Comparison of ENCODE assay signal across 24 cellular contexts in the genomic region with DNA sequence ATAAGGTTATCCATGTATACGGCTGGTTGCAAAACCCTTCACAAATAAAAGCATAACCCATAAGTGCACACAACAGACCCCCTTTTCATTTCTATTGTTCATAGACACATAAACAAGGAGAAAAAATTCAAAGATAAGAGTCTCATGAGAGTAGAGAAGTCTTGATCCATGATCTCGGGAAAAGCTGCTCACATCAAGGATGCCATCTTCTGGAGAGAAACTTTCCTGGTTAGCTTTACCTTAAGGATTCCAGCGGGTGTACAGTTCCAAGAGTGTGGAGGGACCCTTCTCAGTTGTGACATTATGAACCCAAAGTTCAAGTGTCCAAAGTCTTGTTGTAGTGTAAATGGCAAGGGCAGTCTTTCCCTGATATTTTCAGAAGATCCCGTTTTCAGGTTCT.
DNase-seq lines count a peak whose midpoint lies in the region; ATAC-seq and TF ChIP-seq lines count a peak whose summit lies in the region.
"Had no signal": no experiment of that assay in that cellular context is flagged by ENCODE, and none has a peak within 500 bp of the region (broad histone marks: within the 10 kb centered on the region; RNA-seq: fewer than 3 reads in every experiment).

No MANE protein-coding gene starts in this region.

- H2BK5ac ChIP-seq in IMR-90 (ENCODE audit: low read depth, low read length, poor library complexity, severe bottlenecking): no peak overlapping the region

- no TSS peak for BruUV-seq in IMR-90 (replicated peaks; lab: Mats Ljungman, UMichigan)

- TF ChIP-seq CTCF in AG09319 (IDR thresholded peaks at IDR 0.05; ENCODE audit: low read depth, low read length) (peak; percentile 17), IMR-90 (conservative IDR thresholded peaks at IDR 0.05; ENCODE audit: low read depth, low read length) (no peak), chondrocyte (IDR thresholded peaks at IDR 0.05) (peak; percentile 57), fibroblast of the aortic adventitia (IDR thresholded peaks at IDR 0.05; ENCODE audit: insufficient read depth, low read length) (peak; percentile 9)

- H2AK9ac ChIP-seq in IMR-90 (replicated peaks; ENCODE audit: low read depth, low read length, poor library complexity): no peak overlapping the region

- H3K27me3 Mint-ChIP-seq in chondrocyte (ENCODE audit: low read depth): no peaks in the 10 kb centered on the region
- peaks cover 8% of the 10 kb centered on the region for H3K27me3 Mint-ChIP-seq in activated T-helper 2 cell treated with anti-CD3 and anti-CD28 coated beads, Interferon-gamma antibody, Interleukin-2, Interleukin-4, amounts not matched to agents 10 μg/mL and 5 μg/mL and 100 μg/mL, durations not matched to agents 14 hours and 24 hours and 36 hours (ENCODE audit: low read depth)
- H3K27me3 Mint-ChIP-seq: B cell had no signal

- peaks cover 2% of the 10 kb centered on the region for H3K36me3 Mint-ChIP-seq in chondrocyte (ENCODE audit: low read depth)
- H3K36me3 Mint-ChIP-seq in activated T-helper 2 cell treated with anti-CD3 and anti-CD28 coated beads, Interferon-gamma antibody, Interleukin-2, Interleukin-4, amounts not matched to agents 10 μg/mL and 5 μg/mL and 100 μg/mL, durations not matched to agents 14 hours and 24 hours and 36 hours (ENCODE audit: low read depth): no peaks in the 10 kb centered on the region
- H3K36me3 Mint-ChIP-seq: CD4-positive, CD25-positive, alpha-beta regulatory T cell had no signal

- no peaks in the 10 kb centered on the region for H3K27me3 ChIP-seq in IMR-90 (ENCODE audit: control insufficient read depth, insufficient read depth, low read length)
- H3K27me3 ChIP-seq: SJCRH30 had no signal

- no peak overlapping the region for H4K91ac ChIP-seq in IMR-90 (ENCODE audit: insufficient read depth, low read depth, low read length)

- no peak overlapping the region for H3K27ac ChIP-seq in IMR-90 (ENCODE audit: insufficient read depth, low read length)
- H3K27ac ChIP-seq: PC-9, SJCRH30 had no signal

- H2AK5ac ChIP-seq in IMR-90 (ENCODE audit: low read depth, low read length): peak overlapping the region; percentile 28; the same call in 1 of the 2 replicates

- H3K79me1 ChIP-seq in IMR-90 (ENCODE audit: low read depth in 1 of 2, low read length in 2 of 2): no peaks in the 10 kb centered on the region

- no peak overlapping the region for H3K9ac ChIP-seq in IMR-90 (ENCODE audit: low read depth, low read length)

- no peak overlapping the region for H2BK120ac ChIP-seq in IMR-90 (ENCODE audit: low read depth, low read length)

- CTCF ChIA-PET in IMR-90 (lab: Yijun Ruan, JAX): interaction anchor here (0.6 kb wide), 2 partner anchors 554 to 1522 kb away, joined by 3 to 5 read pairs; no protein-coding TSS in a partner anchor

- in situ Hi-C loops in IMR-90 (cut with MboI; ENCODE audit: low sequenced_read_pairs): no loop called here

- H3K4me3 ChIP-seq in IMR-90 (ENCODE audit: insufficient read depth, low read depth, low read length): no peak overlapping the region
- H3K4me3 ChIP-seq in fibroblast of the aortic adventitia (ENCODE audit: low read depth, low read length): no peak overlapping the region
- H3K4me3 ChIP-seq: PC-9, SJCRH30 had no signal

- H3K14ac ChIP-seq in IMR-90 (replicated peaks; ENCODE audit: low read depth, low read length): no peak overlapping the region

- no peak overlapping the region for H3K4me2 ChIP-seq in IMR-90 (ENCODE audit: low read depth, low read length)
- H3K4me2 ChIP-seq: PC-9 had no signal

- no peaks in the 10 kb centered on the region for H3K4me1 Mint-ChIP-seq in chondrocyte (ENCODE audit: low read depth)
- H3K4me1 Mint-ChIP-seq in activated T-helper 2 cell treated with anti-CD3 and anti-CD28 coated beads, Interferon-gamma antibody, Interleukin-2, Interleukin-4, amounts not matched to agents 10 μg/mL and 5 μg/mL and 100 μg/mL, durations not matched to agents 14 hours and 24 hours and 36 hours (ENCODE audit: low read depth): no peaks in the 10 kb centered on the region
- H3K4me1 Mint-ChIP-seq: B cell; CD4-positive, CD25-positive, alpha-beta regulatory T cell had no signal

- no peak for TF ChIP-seq POLR2A in IMR-90 (IDR thresholded peaks at IDR 0.05; ENCODE audit: low read depth, low read length)

- no peaks in the 10 kb centered on the region for H3K36me3 ChIP-seq in IMR-90 (ENCODE audit: control insufficient read depth, insufficient read depth, low read length)
- H3K36me3 ChIP-seq: SJCRH30 had no signal

- no peak overlapping the region for H3K27ac Mint-ChIP-seq in chondrocyte (ENCODE audit: unreplicated experiment)
- H3K27ac Mint-ChIP-seq in activated T-helper 2 cell treated with anti-CD3 and anti-CD28 coated beads, Interferon-gamma antibody, Interleukin-2, Interleukin-4, amounts not matched to agents 10 μg/mL and 5 μg/mL and 100 μg/mL, durations not matched to agents 14 hours and 24 hours and 36 hours: no peak overlapping the region
- H3K27ac Mint-ChIP-seq: B cell; CD4-positive, CD25-positive, alpha-beta regulatory T cell had no signal

- DNase-seq in AG09319 (ENCODE audit: extremely low read depth, low read depth) (no peak), IMR-90 (no peak), chondrocyte (ENCODE audit: low spot score) (no peak), fibroblast of the aortic adventitia (ENCODE audit: low read depth) (no peak), NCI-H2171 treated with DMSO at 0.1 percent for 48 hours (lab: John Stamatoyannopoulos, UW) (no peak)
- no peak for DNase-seq in effector CD4-positive, alpha-beta T cell
- no peak for DNase-seq in activated T-helper 2 cell treated with anti-CD3 and anti-CD28 coated beads, Interferon-gamma antibody, Interleukin-2, Interleukin-4, amounts not matched to agents 10 μg/mL and 5 μg/mL and 100 μg/mL, durations not matched to agents 14 hours and 24 hours and 36 hours (ENCODE audit: low spot score)
- DNase-seq: CD4-positive, CD25-positive, alpha-beta regulatory T cell; COR-L47; DMS 273 treated with DMSO at 0.1 percent for 48 hours; DND-41; GDM1; H7; KBM-7; MV-4-11; NCI-H1694 treated with DMSO at 0.1 percent for 48 hours; NCI-H2107; NCI-H2227 treated with DMSO at 0.1 percent for 48 hours; NCI-H510A treated with DMSO at 0.1 percent for 48 hours; NCI-H82; SJCRH30 had no signal

- intact Hi-C loops in IMR-90 (cut with micrococcal nuclease): loop anchor here (5.0 to 10.0 kb wide), 2 partner anchors 101 to 241 kb away; no protein-coding TSS in a partner anchor
- intact Hi-C loops in activated T-helper 2 cell treated with anti-CD3 and anti-CD28 coated beads, Interferon-gamma antibody, Interleukin-2, Interleukin-4, amounts not matched to agents 10 μg/mL and 5 μg/mL and 100 μg/mL, durations not matched to agents 14 hours and 24 hours and 36 hours (cut with micrococcal nuclease): no loop called here

- H3K23ac ChIP-seq in IMR-90 (ENCODE audit: low read depth, low read length): no peak overlapping the region

- H2AFZ ChIP-seq in IMR-90 (replicated peaks; ENCODE audit: low read length, poor library complexity): no peak overlapping the region
- H2AFZ ChIP-seq: PC-9 had no signal

- peak overlapping the region; percentile 36; the same call in 1 of the 3 replicates for H2BK15ac ChIP-seq in IMR-90 (ENCODE audit: low read depth, low read length)

- H3K56ac ChIP-seq in IMR-90 (ENCODE audit: extremely low read depth, insufficient read depth, low read length): no peak overlapping the region

- H4K20me1 ChIP-seq in IMR-90 (ENCODE audit: insufficient read depth, low read length): no peaks in the 10 kb centered on the region

- peak overlapping the region; percentile 45; the same call in 1 of the 2 replicates for H2BK20ac ChIP-seq in IMR-90 (ENCODE audit: low read depth, low read length)

- no peak overlapping the region for H3K18ac ChIP-seq in IMR-90 (ENCODE audit: low read depth, low read length)

- no peak for TF ChIP-seq RAD21 in IMR-90 (IDR thresholded peaks at IDR 0.05; ENCODE audit: low read length)

- no peak overlapping the region for H4K5ac ChIP-seq in IMR-90 (ENCODE audit: low read depth, low read length)

- 60% methylated on average over 1 of the region's 4 CpGs; no CpG with 5 or more reads in 1 of the 2 experiments for WGBS in IMR-90 (ENCODE audit: extremely low coverage in 2 of 2, insufficient read length in 1 of 2), 2 experiments

- dilution Hi-C loops in IMR-90 (cut with HindIII; ENCODE audit: low sequenced_read_pairs, unreplicated experiment): no loop called here

- no peaks in the 10 kb centered on the region for H3K9me3 ChIP-seq in IMR-90 (ENCODE audit: control insufficient read depth, insufficient read depth, low read length)

- no peak overlapping the region for H4K8ac ChIP-seq in IMR-90 (ENCODE audit: low read depth in 2 of 2, low read length in 2 of 2)

- no peaks in the 10 kb centered on the region for H3K4me1 ChIP-seq in IMR-90 (ENCODE audit: control insufficient read depth, insufficient read depth, low read length)

- H3K9me1 ChIP-seq in IMR-90 (ENCODE audit: insufficient read depth, low read length): no peaks in the 10 kb centered on the region

- POLR2A ChIA-PET in IMR-90 (lab: Charles Lee; ENCODE audit: unreplicated experiment): no interaction called here

- H3K9me3 Mint-ChIP-seq in chondrocyte (ENCODE audit: low read depth): peaks cover 5% of the 10 kb centered on the region
- no peaks in the 10 kb centered on the region for H3K9me3 Mint-ChIP-seq in activated T-helper 2 cell treated with anti-CD3 and anti-CD28 coated beads, Interferon-gamma antibody, Interleukin-2, Interleukin-4, amounts not matched to agents 10 μg/mL and 5 μg/mL and 100 μg/mL, durations not matched to agents 14 hours and 24 hours and 36 hours

- no peak overlapping the region for H3K4me3 Mint-ChIP-seq in chondrocyte (ENCODE audit: unreplicated experiment)
- no peak overlapping the region for H3K4me3 Mint-ChIP-seq in activated T-helper 2 cell treated with anti-CD3 and anti-CD28 coated beads, Interferon-gamma antibody, Interleukin-2, Interleukin-4, amounts not matched to agents 10 μg/mL and 5 μg/mL and 100 μg/mL, durations not matched to agents 14 hours and 24 hours and 36 hours (ENCODE audit: low read depth)
- H3K4me3 Mint-ChIP-seq: B cell; CD4-positive, CD25-positive, alpha-beta regulatory T cell had no signal

- no peak overlapping the region for H3K4ac ChIP-seq in IMR-90 (ENCODE audit: low read depth, low read length)

- ATAC-seq in IMR-90 (ENCODE audit: low read depth) (no peak), HG03097 (IDR thresholded peaks at IDR 0.05; ENCODE audit: low FRiP score, unreplicated experiment) (no peak)

TF ChIP-seq in IMR-90, 13 proteins besides CTCF, POLR2A, EP300 and RAD21 (continues in another document):
- TF ChIP-seq SMC3 (IDR thresholded peaks at IDR 0.05; ENCODE audit: low read depth, low read length): no peak
- TF ChIP-seq CEBPB (IDR thresholded peaks at IDR 0.05; ENCODE audit: low read depth, low read length): no peak
- TF ChIP-seq MXI1 (IDR thresholded peaks at IDR 0.05; ENCODE audit: borderline replicate concordance, low read depth, low read length): no peak
- no peak for TF ChIP-seq USF2 (IDR thresholded peaks at IDR 0.05; ENCODE audit: low read depth, low read length)
